Comparison of ENCODE assay signal across 24 cellular contexts in the genomic region with DNA sequence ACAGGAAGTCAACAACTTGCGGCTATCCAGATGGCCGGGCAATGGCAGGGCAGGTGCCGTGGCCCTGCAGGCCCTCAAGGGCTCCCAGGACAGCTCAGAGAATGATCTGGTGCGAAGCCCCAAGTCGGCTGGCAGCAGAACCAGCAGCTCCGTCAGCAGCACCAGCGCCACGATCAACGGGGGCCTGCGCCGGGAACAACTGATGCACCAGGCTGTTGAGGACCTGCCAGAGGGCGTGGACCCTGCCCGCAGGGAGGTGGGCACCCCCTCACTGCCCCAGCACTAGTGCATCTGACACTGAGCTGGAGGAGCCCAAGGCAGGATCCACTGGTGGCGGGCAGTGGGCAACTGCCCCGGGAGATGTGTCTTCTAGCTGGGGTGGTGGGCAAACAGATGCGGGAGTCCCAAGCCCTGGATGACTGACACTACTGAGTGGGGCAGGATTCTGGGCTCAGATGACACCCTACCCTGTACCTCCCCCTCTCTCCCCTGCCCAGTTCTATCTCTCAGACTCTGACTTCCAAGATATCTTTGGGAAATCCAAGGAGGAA. TPM values are rescaled to one million over a fixed set of nuclear protein-coding genes. Genes with fewer than 3 reads are reported as not detected.
A peak's percentile ranks its signal among the peaks of the same experiment; 100 is the strongest.
DNase-seq lines count a peak whose midpoint lies in the region; ATAC-seq and TF ChIP-seq lines count a peak whose summit lies in the region.
"Had no signal": no experiment of that assay in that cellular context is flagged by ENCODE, and none has a peak within 500 bp of the region (broad histone marks: within the 10 kb centered on the region; RNA-seq: fewer than 3 reads in every experiment).

No MANE protein-coding gene starts in this region.

- H4K91ac ChIP-seq in neuronal stem cell (ENCODE audit: low read depth, low read length, poor library complexity), result no peak overlapping the region

- intact Hi-C loops in left ventricle myocardium inferior (cut with micrococcal nuclease), result no loop called here
- intact Hi-C loops in left ventricle myocardium superior (cut with micrococcal nuclease), result no loop called here
- intact Hi-C loops in testis (cut with DNase I; ENCODE audit: low total_unique reads), result loop anchor here (10.0 kb wide), 1 partner anchor 152 kb away; no protein-coding TSS in a partner anchor

- no peak for TF ChIP-seq POLR2A in testis (IDR thresholded peaks at IDR 0.05)

- no peak overlapping the region for H2BK120ac ChIP-seq in neuronal stem cell (ENCODE audit: low read depth, low read length)

- H3K14ac ChIP-seq in neuronal stem cell (ENCODE audit: low read length), result peak overlapping the region; percentile 31

- no peak overlapping the region for H3K4me3 ChIP-seq in left ventricle myocardium inferior
- H3K4me3 ChIP-seq in neuronal stem cell (ENCODE audit: low read length in 2 of 2), result no peak overlapping the region
- no peak overlapping the region for H3K4me3 ChIP-seq in testis
- H3K4me3 ChIP-seq: SJCRH30 had no signal

- H2BK12ac ChIP-seq in neuronal stem cell (ENCODE audit: low read length), result no peak overlapping the region

- WGBS in neuronal stem cell (ENCODE audit: extremely low coverage in 2 of 2, insufficient read length in 2 of 2, insufficient replicate concordance in 1 of 2), 2 donors, result no CpG with 5 or more reads among the region's 16 CpGs
- WGBS in testis, 2 donors, result 89% methylated on average over 9 of the region's 16 CpGs; no CpG with 5 or more reads in 1 of the 2 donors

- no peak overlapping the region for H3K4ac ChIP-seq in neuronal stem cell (ENCODE audit: low read length)

- no peak overlapping the region for H3K9ac ChIP-seq in neuronal stem cell (ENCODE audit: low read depth, low read length, poor library complexity)

- H3K18ac ChIP-seq in neuronal stem cell (ENCODE audit: low read length), result peak overlapping the region; percentile 8

- TF ChIP-seq CTCF in left ventricle myocardium inferior (IDR thresholded peaks at IDR 0.05; ENCODE audit: borderline replicate concordance) (no peak), testis (IDR thresholded peaks at IDR 0.05) (no peak)

- H3K27ac ChIP-seq in left ventricle myocardium inferior (replicated peaks) (peak overlapping the region; percentile 71), cingulate gyrus (ENCODE audit: low read depth, low read length) (peak overlapping the region; percentile 90), neuronal stem cell (replicated peaks; ENCODE audit: low read length) (no peak overlapping the region), testis (peak overlapping the region; percentile 75 to 78)
- H3K27ac ChIP-seq: C4-2B, HL-60, SJCRH30 had no signal

- no peak for DNase-seq in left ventricle myocardium inferior
- DNase-seq in left ventricle myocardium superior, result no peak
- DNase-seq in neuronal stem cell (ENCODE audit: low spot score), result no peak
- no peak for DNase-seq in testis
- no peak for DNase-seq in activated CD4-positive, CD25-positive, alpha-beta regulatory T cell (lab: John Stamatoyannopoulos, UW)
- DNase-seq: CD8-positive, alpha-beta memory T cell; GDM1; KG1; NCI-H1694; NCI-H2081; NCI-H2171; NCI-H345; NCI-H524; NCI-H774; NK-92 treated with Interleukin-12 subunit alpha and Interleukin-12 subunit beta, amount 100 ng/mL, for 24 hours; SJCRH30 had no signal

- H3K4me1 ChIP-seq in left ventricle myocardium inferior (peaks cover 28% of the 10 kb centered on the region), neuronal stem cell (ENCODE audit: control insufficient read depth in 2 of 2, insufficient read depth in 1 of 2, low read depth in 1 of 2, low read length in 2 of 2) (peaks cover 8 to 13% of the 10 kb centered on the region in 2 donors), testis (peaks cover 37% of the 10 kb centered on the region)

- H3K79me1 ChIP-seq in neuronal stem cell (ENCODE audit: low read depth, low read length), result no peaks in the 10 kb centered on the region

- no peak overlapping the region for H2BK15ac ChIP-seq in neuronal stem cell (ENCODE audit: low read length)

- H2BK5ac ChIP-seq in neuronal stem cell (ENCODE audit: low read length), result peak overlapping the region; percentile 21

- ATAC-seq in left ventricle myocardium superior (no peak), HG03571 (IDR thresholded peaks at IDR 0.05; ENCODE audit: unreplicated experiment) (no peak), GM18873 (IDR thresholded peaks at IDR 0.05; ENCODE audit: low FRiP score, unreplicated experiment) (no peak)

- no peak overlapping the region for H4K8ac ChIP-seq in neuronal stem cell (ENCODE audit: low read depth, low read length)

- H3K27me3 ChIP-seq in left ventricle myocardium inferior (ENCODE audit: low read depth) (no peaks in the 10 kb centered on the region), neuronal stem cell (ENCODE audit: control insufficient read depth in 3 of 3, insufficient read depth in 3 of 3, low read depth in 1 of 3, low read length in 3 of 3) (no peaks in the 10 kb centered on the region), testis (no peaks in the 10 kb centered on the region)
- H3K27me3 ChIP-seq: SJCRH30 had no signal

- H3K36me3 ChIP-seq in left ventricle myocardium inferior (peaks cover 43% of the 10 kb centered on the region), neuronal stem cell (replicated peaks in 1 of 2; ENCODE audit: control insufficient read depth in 2 of 2, insufficient read depth in 2 of 2, low read length in 2 of 2) (peaks cover 47 to 65% of the 10 kb centered on the region in 2 donors), testis (ENCODE audit: low read depth, missing control alignments) (no peaks in the 10 kb centered on the region)
- H3K36me3 ChIP-seq: SJCRH30 had no signal

- H3K23ac ChIP-seq in neuronal stem cell (ENCODE audit: low read depth, low read length, poor library complexity), result peak overlapping the region; percentile 53

- H2AK5ac ChIP-seq in neuronal stem cell (ENCODE audit: low read depth, low read length), result peak overlapping the region; percentile 78

- H3K4me2 ChIP-seq in neuronal stem cell (ENCODE audit: insufficient read depth, low read length, poor library complexity, severe bottlenecking), result no peak overlapping the region

- H3K9me3 ChIP-seq in left ventricle myocardium inferior (replicated peaks), result no peaks in the 10 kb centered on the region
- H3K9me3 ChIP-seq in neuronal stem cell (replicated peaks in 1 of 2; ENCODE audit: control insufficient read depth in 2 of 2, insufficient read depth in 1 of 2, low read depth in 1 of 2, low read length in 2 of 2), result no peaks in the 10 kb centered on the region
- no peaks in the 10 kb centered on the region for H3K9me3 ChIP-seq in testis
- H3K9me3 ChIP-seq: SJCRH30 had no signal

- no peak overlapping the region for H2AFZ ChIP-seq in neuronal stem cell (ENCODE audit: low read length)

RNA-seq across cellular contexts. Expression of gene VILL, which starts 15.9 kb away (rescaled TPM):
- total RNA-seq in left ventricle myocardium inferior, result 3.6 TPM
- 2.7 TPM for total RNA-seq in left ventricle myocardium superior
- 2.0 TPM for polyA plus RNA-seq in neuronal stem cell (2013, experiment 1 of 2)
- 1.7 TPM for polyA plus RNA-seq in neuronal stem cell (2013, experiment 2 of 2)
- 10 to 100 TPM; 16.3 to 17.4 TPM for total RNA-seq in testis
- 9.5 TPM for polyA plus RNA-seq in testis (ENCODE audit: insufficient read depth, low read depth, low replicate concordance)
- total RNA-seq: H4 had no signal

RNA-seq across cellular contexts. Expression of gene PLCD1, which starts 22.9 kb away (rescaled TPM):
- total RNA-seq in left ventricle myocardium inferior (10.3 TPM), left ventricle myocardium superior (6.9 TPM), testis (100 to 1,000 TPM; 155 to 228 TPM)
- 41.7 TPM for polyA plus RNA-seq in neuronal stem cell (2013, experiment 1 of 2)
- 41.2 TPM for polyA plus RNA-seq in neuronal stem cell (2013, experiment 2 of 2)
- 88.4 TPM for polyA plus RNA-seq in testis (ENCODE audit: insufficient read depth, low read depth, low replicate concordance)

RNA-seq across cellular contexts. Expression of gene DLEC1, which starts 32.5 kb away (rescaled TPM):
- 0.08 TPM for total RNA-seq in left ventricle myocardium inferior
- total RNA-seq in left ventricle myocardium superior, result 1.1 TPM
- 2.5 TPM for polyA plus RNA-seq in neuronal stem cell (2013, experiment 1 of 2)
- polyA plus RNA-seq in neuronal stem cell (2013, experiment 2 of 2), result 2.5 TPM
- total RNA-seq in testis, result 10 to 100 TPM; 32.3 to 40.8 TPM
- polyA plus RNA-seq in testis (ENCODE audit: insufficient read depth, low read depth, low replicate concordance), result 36.9 TPM
- total RNA-seq: A172, Daoy, SJCRH30 had no signal

Comparison
In these comparisons a context has a peak if more than half of its experiments do, and no peak if none do; other contexts are left out.
1. RNA of gene PLCD1, which starts 22.9 kb away (total RNA-seq): 155 to 228 TPM in testis; 10.3 TPM in left ventricle myocardium inferior (single experiment) and 6.9 TPM in left ventricle myocardium superior (single experiment); every median in the first group is over 10 times any median in the second.
2. RNA of gene DLEC1, which starts 32.5 kb away (total RNA-seq): 32.3 to 40.8 TPM in testis; 1.1 TPM in left ventricle myocardium superior (single experiment) and 0.08 TPM in left ventricle myocardium inferior (single experiment); every median in the first group is over 10 times any median in the second.